Comparison of ENCODE assay signal across 8 cellular contexts in the genomic region with DNA sequence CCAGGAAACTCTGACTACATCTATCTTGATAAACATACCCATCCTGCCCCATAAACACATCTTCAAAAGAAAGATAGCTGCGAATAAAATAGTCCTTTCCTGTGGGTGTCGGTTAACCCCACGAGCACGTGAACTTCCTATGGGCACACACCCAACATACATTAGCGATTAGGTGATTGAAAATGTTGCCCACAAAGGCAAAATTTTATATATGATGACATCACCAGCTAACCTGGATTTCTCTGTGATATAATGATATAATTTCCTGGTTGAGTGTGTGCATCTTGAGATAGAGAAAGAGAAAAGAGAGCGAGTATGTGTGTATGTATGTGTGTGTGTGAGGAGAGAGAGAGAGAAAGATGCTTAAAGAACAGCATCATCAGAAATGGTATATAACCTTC.
DNase-seq lines count a peak whose midpoint lies in the region; ATAC-seq and TF ChIP-seq lines count a peak whose summit lies in the region.

No MANE protein-coding gene starts in this region.

- H3K36me3 ChIP-seq in heart right ventricle (no peaks in the 10 kb centered on the region), neutrophil (no peaks in the 10 kb centered on the region)

- H3K27me3 Mint-ChIP-seq in T-helper 17 cell (no peaks in the 10 kb centered on the region), WTC11 (ENCODE audit: low read depth) (no peaks in the 10 kb centered on the region)

- DNase-seq in heart right ventricle (no peak), Right ventricle myocardium superior (no peak), HL-60 (ENCODE audit: low read depth in 1 of 2, low spot score in 1 of 2) (peak in 1 of 2 experiments; percentile 64), T-helper 17 cell (peak; percentile 36 to 69 (median 49)), WTC11 (ENCODE audit: low spot score) (no peak)
- peak; percentile 87 for DNase-seq in central memory CD4-positive, alpha-beta T cell

- no peaks in the 10 kb centered on the region for H3K9me3 ChIP-seq in heart right ventricle
- no peaks in the 10 kb centered on the region for H3K9me3 ChIP-seq in T-helper 17 cell (ENCODE audit: control insufficient read depth, low read length, poor library complexity, severe bottlenecking)
- no peaks in the 10 kb centered on the region for H3K9me3 ChIP-seq in neutrophil

- H3K9me3 Mint-ChIP-seq in WTC11: no peaks in the 10 kb centered on the region

- no peak overlapping the region for H3K4me3 Mint-ChIP-seq in T-helper 17 cell
- H3K4me3 Mint-ChIP-seq in WTC11: no peak overlapping the region

- H3K4me3 ChIP-seq in heart right ventricle: peak overlapping the region in 9 of 10 donors; percentile 49 to 80 (median 61)
- H3K4me3 ChIP-seq in HL-60 (replicated peaks; ENCODE audit: insufficient read depth, low read length): peak overlapping the region; percentile 66
- peak overlapping the region; percentile 11 to 21 for H3K4me3 ChIP-seq in neutrophil (ENCODE audit: low read depth in 1 of 2, low read length in 1 of 2)

- no peaks in the 10 kb centered on the region for H3K36me3 Mint-ChIP-seq in T-helper 17 cell (ENCODE audit: low read depth)
- no peaks in the 10 kb centered on the region for H3K36me3 Mint-ChIP-seq in WTC11

- TF ChIP-seq CTCF in heart right ventricle (IDR thresholded peaks at IDR 0.05): no peak
- TF ChIP-seq CTCF in HL-60 (IDR thresholded peaks at IDR 0.05; ENCODE audit: insufficient read depth, low read length): no peak
- TF ChIP-seq CTCF in neutrophil (IDR thresholded peaks at IDR 0.05): no peak
- no peak for TF ChIP-seq CTCF in WTC11 (IDR thresholded peaks at IDR 0.05)

- POLR2A ChIA-PET in WTC11 (lab: Charles Lee): no interaction called here

- intact Hi-C loops in heart right ventricle (cut with DNase I) (loop anchor here in 3 of 10 donors (5.0 to 10.0 kb wide), 3 partner anchors 33 to 160 kb away; no protein-coding TSS in a partner anchor), Right ventricle myocardium superior (cut with DNase I) (no loop called here)

- CTCF ChIA-PET in WTC11 (lab: Charles Lee): no interaction called here

- peak overlapping the region in 8 of 10 donors; percentile 21 to 88 (median 79) for H3K27ac ChIP-seq in heart right ventricle
- peak overlapping the region; percentile 94 for H3K27ac ChIP-seq in HL-60 (replicated peaks)
- no peak overlapping the region for H3K27ac ChIP-seq in neutrophil

- H3K27ac Mint-ChIP-seq in T-helper 17 cell (no peak overlapping the region), WTC11 (no peak overlapping the region)

- 6 to 8% methylated on average over 6 of the region's 6 CpGs for WGBS in heart right ventricle, 2 donors

- peaks cover 22% of the 10 kb centered on the region for H3K4me1 Mint-ChIP-seq in T-helper 17 cell
- H3K4me1 Mint-ChIP-seq in WTC11: peaks cover 31% of the 10 kb centered on the region

- H3K27me3 ChIP-seq in heart right ventricle (no peaks in the 10 kb centered on the region), HL-60 (ENCODE audit: insufficient read depth, poor library complexity, severe bottlenecking) (no peaks in the 10 kb centered on the region), neutrophil (no peaks in the 10 kb centered on the region)

- peaks cover 2 to 68% (median 31%) of the 10 kb centered on the region in 9 donors for H3K4me1 ChIP-seq in heart right ventricle
- H3K4me1 ChIP-seq in neutrophil (ENCODE audit: control insufficient read depth in 1 of 2, insufficient read depth in 1 of 2, low read depth in 1 of 2, low read length in 1 of 2): peaks cover 56 to 64% of the 10 kb centered on the region in 2 experiments

- ATAC-seq in heart right ventricle (no peak), Right ventricle myocardium superior (ENCODE audit: poor library complexity) (no peak), T-helper 17 cell (peak; percentile 76), HG02870 (IDR thresholded peaks at IDR 0.05; ENCODE audit: unreplicated experiment) (no peak), WTC11 (no peak)

TF ChIP-seq in WTC11, 78 proteins besides CTCF, POLR2A, EP300 and RAD21:
- TF ChIP-seq CREM (CRISPR knock-in tag; IDR thresholded peaks at IDR 0.05): no peak
- TF ChIP-seq TEAD1 (CRISPR knock-in tag; IDR thresholded peaks at IDR 0.05): no peak
- TF ChIP-seq ZNF423 (CRISPR knock-in tag; IDR thresholded peaks at IDR 0.05): no peak
- TF ChIP-seq, protein P1, sequence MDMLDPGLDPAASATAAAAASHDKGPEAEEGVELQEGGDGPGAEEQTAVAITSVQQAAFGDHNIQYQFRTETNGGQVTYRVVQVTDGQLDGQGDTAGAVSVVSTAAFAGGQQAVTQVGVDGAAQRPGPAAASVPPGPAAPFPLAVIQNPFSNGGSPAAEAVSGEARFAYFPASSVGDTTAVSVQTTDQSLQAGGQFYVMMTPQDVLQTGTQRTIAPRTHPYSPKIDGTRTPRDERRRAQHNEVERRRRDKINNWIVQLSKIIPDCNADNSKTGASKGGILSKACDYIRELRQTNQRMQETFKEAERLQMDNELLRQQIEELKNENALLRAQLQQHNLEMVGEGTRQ (CRISPR knock-in tag; IDR thresholded peaks at IDR 0.05): no peak
- TF ChIP-seq, protein P2, sequence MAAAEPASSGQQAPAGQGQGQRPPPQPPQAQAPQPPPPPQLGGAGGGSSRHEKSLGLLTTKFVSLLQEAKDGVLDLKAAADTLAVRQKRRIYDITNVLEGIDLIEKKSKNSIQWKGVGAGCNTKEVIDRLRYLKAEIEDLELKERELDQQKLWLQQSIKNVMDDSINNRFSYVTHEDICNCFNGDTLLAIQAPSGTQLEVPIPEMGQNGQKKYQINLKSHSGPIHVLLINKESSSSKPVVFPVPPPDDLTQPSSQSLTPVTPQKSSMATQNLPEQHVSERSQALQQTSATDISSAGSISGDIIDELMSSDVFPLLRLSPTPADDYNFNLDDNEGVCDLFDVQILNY (CRISPR knock-in tag; IDR thresholded peaks at IDR 0.05): no peak
- TF ChIP-seq SP1 (CRISPR knock-in tag; conservative IDR thresholded peaks at IDR 0.05): no peak
- TF ChIP-seq, protein P3, sequence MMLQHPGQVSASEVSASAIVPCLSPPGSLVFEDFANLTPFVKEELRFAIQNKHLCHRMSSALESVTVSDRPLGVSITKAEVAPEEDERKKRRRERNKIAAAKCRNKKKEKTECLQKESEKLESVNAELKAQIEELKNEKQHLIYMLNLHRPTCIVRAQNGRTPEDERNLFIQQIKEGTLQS (CRISPR knock-in tag; conservative IDR thresholded peaks at IDR 0.05): no peak
- TF ChIP-seq E2F1 (CRISPR knock-in tag; IDR thresholded peaks at IDR 0.05): no peak
- no peak for TF ChIP-seq ZNF396 (CRISPR knock-in tag; IDR thresholded peaks at IDR 0.05; ENCODE audit: borderline replicate concordance)
- TF ChIP-seq ZNF138 (CRISPR knock-in tag; conservative IDR thresholded peaks at IDR 0.05): no peak
- TF ChIP-seq SMAD4 (CRISPR knock-in tag; IDR thresholded peaks at IDR 0.05): no peak
TF ChIP-seq in WTC11: peak in this region for 0.

Comparison
In these comparisons a context has a peak if more than half of its experiments do, and no peak if none do; other contexts are left out.
1. DNase-seq: peak in T-helper 17 cell (3 of 3) and central memory CD4-positive, alpha-beta T cell (single experiment); none in heart right ventricle (0 of 2), Right ventricle myocardium superior (single experiment) and WTC11 (single experiment).
2. H3K4me3 ChIP-seq: peak in every context shown above with its lines; median percentile 66 in HL-60; 61 in heart right ventricle; 16 in neutrophil.